11 cellular contexts compared by ENCODE assay signal in genomic region chr11:111851636-111852035, GRCh38. TPM values are rescaled to one million over a fixed set of nuclear protein-coding genes. Genes with fewer than 3 reads are reported as not detected.
DNase-seq lines count a peak whose midpoint lies in the region; ATAC-seq, FAIRE-seq and TF ChIP-seq lines count a peak whose summit lies in the region.
"Had no signal": no experiment of that assay in that cellular context is flagged by ENCODE, and none has a peak within 500 bp of the region (broad histone marks: within the 10 kb centered on the region; RNA-seq: fewer than 3 reads in every experiment).

No MANE protein-coding gene starts in this region.

- H3K9me3 ChIP-seq in DOHH2 (ENCODE audit: control insufficient read depth, insufficient read depth, low read length) (no peaks in the 10 kb centered on the region), adipocyte (ENCODE audit: control insufficient read depth, low read length) (no peaks in the 10 kb centered on the region), HepG2 (ENCODE audit: low read length) (no peaks in the 10 kb centered on the region)

- H3K4me3 Mint-ChIP-seq in activated T-cell treated with anti-CD3 and anti-CD28 coated beads, Interleukin-2, amount 50 U/mL, for 72 hours: no peak overlapping the region
- H3K4me3 Mint-ChIP-seq in stimulated activated naive B cell treated with anti-CD40 and anti-IgM and Interleukin-4, amounts not matched to agents 10 μg/mL and 1 μg/mL and 100 μg/mL, for 72 hours: no peak overlapping the region
- H3K4me3 Mint-ChIP-seq: activated CD4-positive, alpha-beta memory T cell treated with anti-CD3 and anti-CD28 coated beads for 36 hours; dendritic cell treated with granulocyte-macrophage colony-stimulating factor and Interleukin-4, amounts not matched to agents 40 ng/mL and 50 ng/mL, for 4 days had no signal

- H3K4me1 Mint-ChIP-seq in activated T-cell treated with anti-CD3 and anti-CD28 coated beads, Interleukin-2, amount 50 U/mL, for 72 hours (ENCODE audit: low read depth): no peaks in the 10 kb centered on the region
- no peaks in the 10 kb centered on the region for H3K4me1 Mint-ChIP-seq in stimulated activated naive B cell treated with anti-CD40 and anti-IgM and Interleukin-4, amounts not matched to agents 10 μg/mL and 1 μg/mL and 100 μg/mL, for 72 hours

- in situ Hi-C loops in HepG2 (cut with HindIII; ENCODE audit: extremely low pct_ligation_motif_present, low pct_unique_long_range_greater_than_20kb): no loop called here

- TF ChIP-seq POLR2A in HepG2 (IDR thresholded peaks at IDR 0.05; ENCODE audit: insufficient read depth in 1 of 2, low read depth in 2 of 2, low read length in 2 of 2): no peak

- H2AFZ ChIP-seq in KMS-11 (ENCODE audit: low read depth) (no peak overlapping the region), HepG2 (ENCODE audit: low read length) (no peak overlapping the region)

- H3K9me2 ChIP-seq in DOHH2 (replicated peaks; ENCODE audit: control insufficient read depth, low read length): no peaks in the 10 kb centered on the region

- no peaks in the 10 kb centered on the region for H3K27me3 Mint-ChIP-seq in activated T-cell treated with anti-CD3 and anti-CD28 coated beads, Interleukin-2, amount 50 U/mL, for 72 hours (ENCODE audit: low read depth)
- no peaks in the 10 kb centered on the region for H3K27me3 Mint-ChIP-seq in stimulated activated naive B cell treated with anti-CD40 and anti-IgM and Interleukin-4, amounts not matched to agents 10 μg/mL and 1 μg/mL and 100 μg/mL, for 72 hours
- H3K27me3 Mint-ChIP-seq: activated CD4-positive, alpha-beta memory T cell treated with anti-CD3 and anti-CD28 coated beads for 36 hours; dendritic cell treated with granulocyte-macrophage colony-stimulating factor and Interleukin-4, amounts not matched to agents 40 ng/mL and 50 ng/mL, for 4 days had no signal

- peak; percentile 33 for TF ChIP-seq CTCF in DOHH2 (IDR thresholded peaks at IDR 0.05; ENCODE audit: low read depth, low read length, poor library complexity, severe bottlenecking)
- 0 out of 2 replicates have a peak, but pooled peaks have one; percentile 29 for TF ChIP-seq CTCF in KMS-11 (conservative IDR thresholded peaks at IDR 0.05; ENCODE audit: low read depth, low read length)
- TF ChIP-seq CTCF in HepG2 (CRISPR knock-in tag; IDR thresholded peaks at IDR 0.05): peak; percentile 29

- no peaks in the 10 kb centered on the region for H4K20me1 ChIP-seq in DOHH2 (ENCODE audit: control insufficient read depth, insufficient read depth, low read depth, low read length)
- H4K20me1 ChIP-seq in KMS-11 (ENCODE audit: insufficient read depth): no peaks in the 10 kb centered on the region
- H4K20me1 ChIP-seq in HepG2 (ENCODE audit: insufficient read depth, low read length): no peaks in the 10 kb centered on the region

- H3K79me2 ChIP-seq in DOHH2 (ENCODE audit: control insufficient read depth, low read length): no peaks in the 10 kb centered on the region
- no peaks in the 10 kb centered on the region for H3K79me2 ChIP-seq in KMS-11 (ENCODE audit: insufficient read depth, low read depth)
- H3K79me2 ChIP-seq in HepG2 (ENCODE audit: insufficient read depth, low read length): no peaks in the 10 kb centered on the region

- POLR2A ChIA-PET in HepG2 (lab: Yijun Ruan, JAX): no interaction called here

- DNase-seq in adipocyte (ENCODE audit: low read depth) (peak; percentile 72), HepG2 (ENCODE audit: low spot score) (peak; percentile 14), 8988T (no peak), retina (no peak)
- no peak for DNase-seq in activated T-cell treated with anti-CD3 and anti-CD28 coated beads, Interleukin-2, amount 50 U/mL, for 72 hours
- no peak for DNase-seq in stimulated activated naive B cell treated with anti-CD40 and anti-IgM and Interleukin-4, amounts not matched to agents 10 μg/mL and 1 μg/mL and 100 μg/mL, for 72 hours
- DNase-seq: activated CD4-positive, alpha-beta memory T cell treated with anti-CD3 and anti-CD28 coated beads for 36 hours; NCI-H2029 had no signal

- H3K27ac Mint-ChIP-seq in activated T-cell treated with anti-CD3 and anti-CD28 coated beads, Interleukin-2, amount 50 U/mL, for 72 hours: no peak overlapping the region
- no peak overlapping the region for H3K27ac Mint-ChIP-seq in stimulated activated naive B cell treated with anti-CD40 and anti-IgM and Interleukin-4, amounts not matched to agents 10 μg/mL and 1 μg/mL and 100 μg/mL, for 72 hours
- H3K27ac Mint-ChIP-seq: activated CD4-positive, alpha-beta memory T cell treated with anti-CD3 and anti-CD28 coated beads for 36 hours; dendritic cell treated with granulocyte-macrophage colony-stimulating factor and Interleukin-4, amounts not matched to agents 40 ng/mL and 50 ng/mL, for 4 days had no signal

- peaks cover 58% of the 10 kb centered on the region for H3K36me3 ChIP-seq in DOHH2 (ENCODE audit: control insufficient read depth, low read length)
- H3K36me3 ChIP-seq in KMS-11 (ENCODE audit: insufficient read depth): no peaks in the 10 kb centered on the region
- H3K36me3 ChIP-seq in adipocyte (ENCODE audit: control insufficient read depth, insufficient read depth, low read length, severe bottlenecking): peaks cover 28% of the 10 kb centered on the region
- peaks cover 5 to 44% of the 10 kb centered on the region in 2 experiments for H3K36me3 ChIP-seq in HepG2 (replicated peaks in 1 of 2; ENCODE audit: control insufficient read depth in 1 of 2, insufficient read depth in 2 of 2, low read length in 2 of 2)

- H3K4me3 ChIP-seq in DOHH2 (ENCODE audit: low read length) (no peak overlapping the region), KMS-11 (IDR thresholded peaks at IDR 0.05; ENCODE audit: insufficient read depth, low read depth, low read length) (no peak overlapping the region), adipocyte (ENCODE audit: low read length) (no peak overlapping the region), HepG2 (replicated peaks in 1 of 3; ENCODE audit: insufficient read depth in 1 of 3, low read depth in 2 of 3, low read length in 3 of 3) (no peak overlapping the region)

- intact Hi-C loops in HepG2 (cut with micrococcal nuclease; ENCODE audit: unreplicated experiment): no loop called here

- H3K9ac ChIP-seq in KMS-11: no peak overlapping the region
- H3K9ac ChIP-seq in adipocyte (ENCODE audit: low read length): peak overlapping the region; percentile 69
- no peak overlapping the region for H3K9ac ChIP-seq in HepG2 (ENCODE audit: insufficient read depth, low read depth, low read length)

- ATAC-seq in HepG2: no peak
- no peak for ATAC-seq in activated T-cell treated with anti-CD3 and anti-CD28 coated beads, Interleukin-2, amount 50 U/mL, for 72 hours (replicated peaks in 1 of 2)
- ATAC-seq in stimulated activated naive B cell treated with anti-CD40 and anti-IgM and Interleukin-4, amounts not matched to agents 10 μg/mL and 1 μg/mL and 100 μg/mL, for 72 hours (replicated peaks): no peak

- H3K27me3 ChIP-seq in DOHH2 (ENCODE audit: control insufficient read depth, low read length) (no peaks in the 10 kb centered on the region), KMS-11 (ENCODE audit: insufficient read depth, low read depth) (no peaks in the 10 kb centered on the region), adipocyte (replicated peaks; ENCODE audit: control insufficient read depth, insufficient read depth, low read length) (no peaks in the 10 kb centered on the region), HepG2 (ENCODE audit: control insufficient read depth in 1 of 2, insufficient read depth in 2 of 2, low read length in 2 of 2) (no peaks in the 10 kb centered on the region)

- H3K4me2 ChIP-seq in DOHH2 (ENCODE audit: low read length) (no peak overlapping the region), KMS-11 (no peak overlapping the region), HepG2 (ENCODE audit: low read depth, low read length) (no peak overlapping the region)

- H3F3A ChIP-seq in DOHH2 (ENCODE audit: control insufficient read depth, insufficient read depth): no peaks in the 10 kb centered on the region

- no peak for FAIRE-seq in HepG2 (lab: Jason Lieb, UNC)

- H3K36me3 Mint-ChIP-seq in activated T-cell treated with anti-CD3 and anti-CD28 coated beads, Interleukin-2, amount 50 U/mL, for 72 hours (ENCODE audit: insufficient read depth in 2 of 2): peaks cover 5 to 9% of the 10 kb centered on the region in 2 donors
- H3K36me3 Mint-ChIP-seq in stimulated activated naive B cell treated with anti-CD40 and anti-IgM and Interleukin-4, amounts not matched to agents 10 μg/mL and 1 μg/mL and 100 μg/mL, for 72 hours: peaks cover 30 to 46% of the 10 kb centered on the region in 2 donors

- no peaks in the 10 kb centered on the region for H3K4me1 ChIP-seq in DOHH2 (ENCODE audit: control insufficient read depth, low read length)
- no peaks in the 10 kb centered on the region for H3K4me1 ChIP-seq in KMS-11 (ENCODE audit: low read depth, poor library complexity, severe bottlenecking)
- peaks cover 29% of the 10 kb centered on the region for H3K4me1 ChIP-seq in adipocyte (ENCODE audit: control insufficient read depth, insufficient read depth, low read length)
- H3K4me1 ChIP-seq in HepG2 (ENCODE audit: insufficient read depth, low read length): no peaks in the 10 kb centered on the region

- no TSS peak for BruUV-seq in HepG2 (replicated peaks; lab: Mats Ljungman, UMichigan)

- H3K9me3 Mint-ChIP-seq in activated T-cell treated with anti-CD3 and anti-CD28 coated beads, Interleukin-2, amount 50 U/mL, for 72 hours: no peaks in the 10 kb centered on the region
- H3K9me3 Mint-ChIP-seq in stimulated activated naive B cell treated with anti-CD40 and anti-IgM and Interleukin-4, amounts not matched to agents 10 μg/mL and 1 μg/mL and 100 μg/mL, for 72 hours: no peaks in the 10 kb centered on the region
- H3K9me3 Mint-ChIP-seq: activated CD4-positive, alpha-beta memory T cell treated with anti-CD3 and anti-CD28 coated beads for 36 hours; dendritic cell treated with granulocyte-macrophage colony-stimulating factor and Interleukin-4, amounts not matched to agents 40 ng/mL and 50 ng/mL, for 4 days had no signal

- H3K27ac ChIP-seq in DOHH2 (ENCODE audit: low read depth, low read length): no peak overlapping the region
- no peak overlapping the region for H3K27ac ChIP-seq in KMS-11
- no peak overlapping the region for H3K27ac ChIP-seq in HepG2 (ENCODE audit: extremely low read length, insufficient read depth, low read length)

- no peak for TF ChIP-seq EP300 in HepG2 (IDR thresholded peaks at IDR 0.05; ENCODE audit: low read depth in 2 of 2, low read length in 2 of 2)
- no peak for TF ChIP-seq EP300 in HepG2 (CRISPR knock-in tag; IDR thresholded peaks at IDR 0.05; ENCODE audit: borderline replicate concordance)

- CTCF ChIA-PET in HepG2 (lab: Yijun Ruan, JAX; ENCODE audit: low intra/inter-chr PET ratio, low total read pairs): interaction anchor here (1.6 kb wide), 1 partner anchor 286 kb away, joined by 6 read pairs; no protein-coding TSS in a partner anchor

- TF ChIP-seq RAD21 in HepG2 (CRISPR knock-in tag; IDR thresholded peaks at IDR 0.05): no peak

RNA-seq across cellular contexts. Expression of gene ALG9, which starts 19.7 kb away (rescaled TPM):
- total RNA-seq in HepG2 (2016; rRNA removed; fragmentation: Illumina TruSeq; extraction: Trizol): 24.4 and 39.4 TPM in 2 replicates
- total RNA-seq in HepG2 (2016; cell fraction: cytosol; rRNA removed; fragmentation: Illumina TruSeq; extraction: Trizol; ENCODE audit: low read depth): 18.6 and 19.8 TPM in 2 replicates
- total RNA-seq in HepG2 (2016; cell fraction: insoluble cytoplasmic fraction; rRNA removed; fragmentation: Illumina TruSeq; extraction: Trizol): 25.1 and 39.1 TPM in 2 replicates
- 28.3 and 30.8 TPM in 2 replicates for total RNA-seq in HepG2 (2016; cell fraction: membrane; rRNA removed; fragmentation: Illumina TruSeq; extraction: Trizol)
- total RNA-seq in HepG2 (2016; cell fraction: nucleus; rRNA removed; fragmentation: Illumina TruSeq; extraction: Trizol): 31.7 and 38.6 TPM in 2 replicates
- 33.8 and 40.6 TPM in 2 replicates for polyA plus RNA-seq in HepG2 (2011; rRNA removed)
- polyA plus RNA-seq in HepG2 (2011; cell fraction: cytosol; rRNA removed): 25.7 and 32.6 TPM in 2 replicates
- polyA plus RNA-seq in HepG2 (2011; cell fraction: nucleus; rRNA removed): 52.6 and 59.8 TPM in 2 replicates
- polyA plus RNA-seq in HepG2 (2012): 25.2 and 28.4 TPM in 2 replicates
- 10.2 and 12.4 TPM in 2 replicates for polyA plus RNA-seq in HepG2 (2016; cell fraction: cytosol; fragmentation: Illumina TruSeq; extraction: Trizol; ENCODE audit: low read depth)
- polyA plus RNA-seq in HepG2 (2016; cell fraction: insoluble cytoplasmic fraction; fragmentation: Illumina TruSeq; extraction: Trizol; ENCODE audit: low read depth): 15.6 and 18.2 TPM in 2 replicates
- 19.2 and 23.0 TPM in 2 replicates for polyA plus RNA-seq in HepG2 (2016; cell fraction: membrane; fragmentation: Illumina TruSeq; extraction: Trizol; ENCODE audit: low read depth)
- polyA plus RNA-seq in HepG2 (2016; cell fraction: nucleus; fragmentation: Illumina TruSeq; extraction: Trizol; ENCODE audit: insufficient read depth, low read depth): 37.0 and 41.3 TPM in 2 replicates
- polyA minus RNA-seq in HepG2 (2011; rRNA and poly(A)+ RNA removed; ENCODE audit: low replicate concordance): 46.1 and 69.1 TPM in 2 replicates
- polyA minus RNA-seq in HepG2 (2011; cell fraction: cytosol; rRNA and poly(A)+ RNA removed): 34.0 and 38.6 TPM in 2 replicates
- 65.0 and 65.9 TPM in 2 replicates for polyA minus RNA-seq in HepG2 (2011; cell fraction: nucleus; rRNA and poly(A)+ RNA removed)
- total RNA-seq in activated T-cell treated with anti-CD3 and anti-CD28 coated beads, Interleukin-2, amount 50 U/mL, for 72 hours: 10 to 100 TPM; 46.1 to 52.5 TPM

RNA-seq across cellular contexts. Expression of gene FDXACB1, which starts 27.3 kb away (rescaled TPM):
- total RNA-seq in HepG2 (2016; rRNA removed; fragmentation: Illumina TruSeq; extraction: Trizol): 3.4 and 5.5 TPM in 2 replicates
- total RNA-seq in HepG2 (2016; cell fraction: cytosol; rRNA removed; fragmentation: Illumina TruSeq; extraction: Trizol; ENCODE audit: low read depth): 0.61 and 0.79 TPM in 2 replicates
- 3.7 and 5.0 TPM in 2 replicates for total RNA-seq in HepG2 (2016; cell fraction: insoluble cytoplasmic fraction; rRNA removed; fragmentation: Illumina TruSeq; extraction: Trizol)
- total RNA-seq in HepG2 (2016; cell fraction: membrane; rRNA removed; fragmentation: Illumina TruSeq; extraction: Trizol): 2.2 and 2.8 TPM in 2 replicates
- total RNA-seq in HepG2 (2016; cell fraction: nucleus; rRNA removed; fragmentation: Illumina TruSeq; extraction: Trizol): 2.6 and 2.8 TPM in 2 replicates
- 1.1 and 1.2 TPM in 2 replicates for polyA plus RNA-seq in HepG2 (2011; rRNA removed)
- 0.59 and 0.86 TPM in 2 replicates for polyA plus RNA-seq in HepG2 (2011; cell fraction: cytosol; rRNA removed)
- 0.71 and 1.1 TPM in 2 replicates for polyA plus RNA-seq in HepG2 (2011; cell fraction: nucleus; rRNA removed)
- 0.97 and 0.98 TPM in 2 replicates for polyA plus RNA-seq in HepG2 (2012)
- polyA plus RNA-seq in HepG2 (2016; cell fraction: cytosol; fragmentation: Illumina TruSeq; extraction: Trizol; ENCODE audit: low read depth): 0.36 and 0.42 TPM in 2 replicates
- 3.0 and 3.3 TPM in 2 replicates for polyA plus RNA-seq in HepG2 (2016; cell fraction: insoluble cytoplasmic fraction; fragmentation: Illumina TruSeq; extraction: Trizol; ENCODE audit: low read depth)
- 1.2 TPM in 2 replicates for polyA plus RNA-seq in HepG2 (2016; cell fraction: membrane; fragmentation: Illumina TruSeq; extraction: Trizol; ENCODE audit: low read depth)
- polyA plus RNA-seq in HepG2 (2016; cell fraction: nucleus; fragmentation: Illumina TruSeq; extraction: Trizol; ENCODE audit: insufficient read depth, low read depth): 3.3 and 3.6 TPM in 2 replicates
- 0.80 and 1.9 TPM in 2 replicates for polyA minus RNA-seq in HepG2 (2011; rRNA and poly(A)+ RNA removed; ENCODE audit: low replicate concordance)
- polyA minus RNA-seq in HepG2 (2011; cell fraction: cytosol; rRNA and poly(A)+ RNA removed): 0.97 and 0.99 TPM in 2 replicates
- 1.5 and 1.7 TPM in 2 replicates for polyA minus RNA-seq in HepG2 (2011; cell fraction: nucleus; rRNA and poly(A)+ RNA removed)
- total RNA-seq in activated T-cell treated with anti-CD3 and anti-CD28 coated beads, Interleukin-2, amount 50 U/mL, for 72 hours: 1 to 10 TPM; 2.8 to 4.9 TPM

RNA-seq across cellular contexts. Expression of gene CFAP68, which starts 27.7 kb away (rescaled TPM):
- total RNA-seq in HepG2 (2016; rRNA removed; fragmentation: Illumina TruSeq; extraction: Trizol): 22.2 and 23.9 TPM in 2 replicates
- total RNA-seq in HepG2 (2016; cell fraction: cytosol; rRNA removed; fragmentation: Illumina TruSeq; extraction: Trizol; ENCODE audit: low read depth): 19.0 and 21.8 TPM in 2 replicates
- total RNA-seq in HepG2 (2016; cell fraction: insoluble cytoplasmic fraction; rRNA removed; fragmentation: Illumina TruSeq; extraction: Trizol): 20.6 and 27.8 TPM in 2 replicates
- 34.5 and 36.6 TPM in 2 replicates for total RNA-seq in HepG2 (2016; cell fraction: membrane; rRNA removed; fragmentation: Illumina TruSeq; extraction: Trizol)
- total RNA-seq in HepG2 (2016; cell fraction: nucleus; rRNA removed; fragmentation: Illumina TruSeq; extraction: Trizol): 9.7 and 12.0 TPM in 2 replicates
- 25.6 and 26.3 TPM in 2 replicates for polyA plus RNA-seq in HepG2 (2011; rRNA removed)
- polyA plus RNA-seq in HepG2 (2011; cell fraction: cytosol; rRNA removed): 14.9 and 18.5 TPM in 2 replicates
- polyA plus RNA-seq in HepG2 (2011; cell fraction: nucleus; rRNA removed): 5.4 and 9.9 TPM in 2 replicates
- polyA plus RNA-seq in HepG2 (2012): 27.0 and 32.4 TPM in 2 replicates
- polyA plus RNA-seq in HepG2 (2016; cell fraction: cytosol; fragmentation: Illumina TruSeq; extraction: Trizol; ENCODE audit: low read depth): 44.6 and 49.4 TPM in 2 replicates
- 40.7 and 45.8 TPM in 2 replicates for polyA plus RNA-seq in HepG2 (2016; cell fraction: insoluble cytoplasmic fraction; fragmentation: Illumina TruSeq; extraction: Trizol; ENCODE audit: low read depth)
- polyA plus RNA-seq in HepG2 (2016; cell fraction: membrane; fragmentation: Illumina TruSeq; extraction: Trizol; ENCODE audit: low read depth): 53.9 and 57.5 TPM in 2 replicates
- polyA plus RNA-seq in HepG2 (2016; cell fraction: nucleus; fragmentation: Illumina TruSeq; extraction: Trizol; ENCODE audit: insufficient read depth, low read depth): 17.7 and 23.1 TPM in 2 replicates
- polyA minus RNA-seq in HepG2 (2011; rRNA and poly(A)+ RNA removed; ENCODE audit: low replicate concordance): 3.1 and 8.5 TPM in 2 replicates
- 4.7 and 5.3 TPM in 2 replicates for polyA minus RNA-seq in HepG2 (2011; cell fraction: cytosol; rRNA and poly(A)+ RNA removed)
- 3.1 and 6.0 TPM in 2 replicates for polyA minus RNA-seq in HepG2 (2011; cell fraction: nucleus; rRNA and poly(A)+ RNA removed)
- total RNA-seq in activated T-cell treated with anti-CD3 and anti-CD28 coated beads, Interleukin-2, amount 50 U/mL, for 72 hours: 10 to 100 TPM; 24.9 to 32.6 TPM

RNA-seq across cellular contexts. Expression of gene CRYAB, which starts 59.9 kb away (rescaled TPM):
- 0.55 and 0.69 TPM in 2 replicates for total RNA-seq in HepG2 (2016; rRNA removed; fragmentation: Illumina TruSeq; extraction: Trizol)
- 0.88 and 1.2 TPM in 2 replicates for total RNA-seq in HepG2 (2016; cell fraction: cytosol; rRNA removed; fragmentation: Illumina TruSeq; extraction: Trizol; ENCODE audit: low read depth)
- total RNA-seq in HepG2 (2016; cell fraction: insoluble cytoplasmic fraction; rRNA removed; fragmentation: Illumina TruSeq; extraction: Trizol): 0.63 and 1.1 TPM in 2 replicates
- total RNA-seq in HepG2 (2016; cell fraction: membrane; rRNA removed; fragmentation: Illumina TruSeq; extraction: Trizol): 0.80 and 1.1 TPM in 2 replicates
- not detected in 2 replicates for total RNA-seq in HepG2 (2016; cell fraction: nucleus; rRNA removed; fragmentation: Illumina TruSeq; extraction: Trizol)
- polyA plus RNA-seq in HepG2 (2011; rRNA removed): 0.24 and 1.1 TPM in 2 replicates
- polyA plus RNA-seq in HepG2 (2011; cell fraction: cytosol; rRNA removed): 0.35 and 0.36 TPM in 2 replicates
- 0.74 and 1.7 TPM in 2 replicates for polyA plus RNA-seq in HepG2 (2011; cell fraction: nucleus; rRNA removed)
- 0.70 and 0.88 TPM in 2 replicates for polyA plus RNA-seq in HepG2 (2012)
- 0.90 and 1.9 TPM in 2 replicates for polyA plus RNA-seq in HepG2 (2016; cell fraction: cytosol; fragmentation: Illumina TruSeq; extraction: Trizol; ENCODE audit: low read depth)
- 1.3 and 1.6 TPM in 2 replicates for polyA plus RNA-seq in HepG2 (2016; cell fraction: insoluble cytoplasmic fraction; fragmentation: Illumina TruSeq; extraction: Trizol; ENCODE audit: low read depth)
- 1.4 TPM in 2 replicates for polyA plus RNA-seq in HepG2 (2016; cell fraction: membrane; fragmentation: Illumina TruSeq; extraction: Trizol; ENCODE audit: low read depth)
- polyA plus RNA-seq in HepG2 (2016; cell fraction: nucleus; fragmentation: Illumina TruSeq; extraction: Trizol; ENCODE audit: insufficient read depth, low read depth): 1.4 and 4.7 TPM in 2 replicates
- polyA minus RNA-seq in HepG2 (2011; rRNA and poly(A)+ RNA removed; ENCODE audit: low replicate concordance): 0.70 TPM in 1 of 2 replicates, not detected in the other
- polyA minus RNA-seq in HepG2 (2011; cell fraction: cytosol; rRNA and poly(A)+ RNA removed): not detected in 2 replicates
- not detected in 2 replicates for polyA minus RNA-seq in HepG2 (2011; cell fraction: nucleus; rRNA and poly(A)+ RNA removed)
- total RNA-seq in activated T-cell treated with anti-CD3 and anti-CD28 coated beads, Interleukin-2, amount 50 U/mL, for 72 hours: not detected
- total RNA-seq: activated CD4-positive, alpha-beta memory T cell treated with anti-CD3 and anti-CD28 coated beads for 36 hours had no signal

Comparison
In these comparisons a context has a peak if more than half of its experiments do, and no peak if none do; other contexts are left out.
1. DNase-seq: peak in adipocyte (single experiment) and HepG2 (single experiment); none in 8988T (single experiment), activated T-cell treated with anti-CD3 and anti-CD28 coated beads, Interleukin-2, amount 50 U/mL, for 72 hours (0 of 2), retina (single experiment) and stimulated activated naive B cell treated with anti-CD40 and anti-IgM and Interleukin-4, amounts not matched to agents 10 μg/mL and 1 μg/mL and 100 μg/mL, for 72 hours (single experiment).
2. Peak in every context shown above with its lines, with median percentiles within 50 percentile points of each other: CTCF ChIP-seq.